ENCODE assay signal across 21 cellular contexts in the genomic region with DNA sequence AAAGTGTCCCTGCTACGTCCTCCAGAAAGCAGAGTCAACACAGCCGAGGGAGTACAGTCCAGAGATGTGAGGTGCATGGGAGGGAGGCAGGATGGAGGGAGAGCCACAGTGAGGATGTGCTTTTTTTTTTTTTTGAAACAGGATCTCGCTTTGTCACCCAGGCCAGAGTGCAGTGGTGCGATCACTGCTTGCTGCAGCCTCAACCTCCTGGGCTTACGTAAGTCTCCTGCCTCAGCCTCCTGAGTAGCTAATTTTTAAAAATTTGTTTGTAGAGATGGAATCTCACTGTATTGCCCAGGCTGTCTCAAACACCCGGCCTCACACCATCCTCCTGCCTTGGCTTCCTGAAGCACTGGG.
"Had no signal": no experiment of that assay in that cellular context is flagged by ENCODE, and none has a peak within 500 bp of the region (broad histone marks: within the 10 kb centered on the region; RNA-seq: fewer than 3 reads in every experiment).

No MANE protein-coding gene starts in this region.

- FAIRE-seq: colon, frontal cortex, keratinocyte, small intestine had no signal

- H3K9me3 ChIP-seq: breast epithelium, stomach, thyroid gland, upper lobe of left lung, vagina had no signal

- H3K27ac ChIP-seq: breast epithelium, stomach, thyroid gland, upper lobe of left lung, vagina had no signal

- H3K36me3 ChIP-seq: breast epithelium, stomach, thyroid gland, upper lobe of left lung, vagina had no signal

- H3K4me1 ChIP-seq: breast epithelium had no signal

- H3K4me3 ChIP-seq: breast epithelium, stomach, thyroid gland, upper lobe of left lung, vagina had no signal

- H3K27me3 ChIP-seq: breast epithelium, stomach, thyroid gland, upper lobe of left lung, vagina had no signal

- DNase-seq: activated B cell treated with CpG ODN at 0.5 μM for 24 hours; activated CD4-positive, alpha-beta T cell treated with anti-CD3 and anti-CD28 coated beads, Interleukin-2, amount 50 U/mL, for 1 hour; activated CD8-positive, alpha-beta T cell treated with anti-CD3 and anti-CD28 coated beads for 36 hours; activated gamma-delta T cell treated with Interleukin-2 at 50 U/mL for 16 hours; activated naive CD4-positive, alpha-beta T cell treated with anti-CD3 and anti-CD28 coated beads, Interleukin-2, amount 50 U/mL, for 16 hours; activated T-cell treated with anti-CD3 and anti-CD28 coated beads, Interleukin-2, amount 50 U/mL, for 4 hours; amniotic stem cell; effector CD8-positive, alpha-beta T cell; glutamatergic neuron; hippocampal formation; posterior cingulate gyrus; small intestine; stimulated activated CD4-positive, alpha-beta T cell treated with anti-CD3 and anti-CD28 coated beads, Interleukin-4, amount 100 ng/mL, for 24 hours; stomach; thyroid gland; upper lobe of left lung had no signal
